Comparison of ENCODE assay signal across 8 cellular contexts in genomic region chr16:81478876-81479496, GRCh38. TPM values are rescaled to one million over a fixed set of nuclear protein-coding genes. Genes with fewer than 3 reads are reported as not detected.
A peak's percentile ranks its signal among the peaks of the same experiment; 100 is the strongest.
DNase-seq lines count a peak whose midpoint lies in the region; ATAC-seq and TF ChIP-seq lines count a peak whose summit lies in the region.

No MANE protein-coding gene starts in this region.

- H3K4me1 Mint-ChIP-seq in effector memory CD8-positive, alpha-beta T cell (ENCODE audit: low read depth in 2 of 2): peaks cover 79 to 80% of the 10 kb centered on the region in 2 donors

- no peak for TF ChIP-seq POLR2A in gastrocnemius medialis (IDR thresholded peaks at IDR 0.05)

- H3K4me3 ChIP-seq in gastrocnemius medialis (no peak overlapping the region), foreskin fibroblast (ENCODE audit: low read depth in 1 of 2, low read length in 2 of 2) (no peak overlapping the region)

- H3K4me1 ChIP-seq in gastrocnemius medialis: peaks cover 0 to 3% of the 10 kb centered on the region in 2 donors

- TF ChIP-seq CTCF in gastrocnemius medialis (IDR thresholded peaks at IDR 0.05 in 4 of 5, conservative IDR thresholded peaks at IDR 0.05 in 1 of 5) (no peak), foreskin fibroblast (IDR thresholded peaks at IDR 0.05; ENCODE audit: low read depth, low read length) (no peak)

- ATAC-seq in GM19452 (IDR thresholded peaks at IDR 0.05; ENCODE audit: unreplicated experiment): peak; percentile 52
- peak; percentile 35 for ATAC-seq in HG03565 (IDR thresholded peaks at IDR 0.05; ENCODE audit: unreplicated experiment)
- peak; percentile 50 for ATAC-seq in effector memory CD8-positive, alpha-beta T cell (replicated peaks)
- peak in 1 of 2 donors; percentile 56 for ATAC-seq in gastrocnemius medialis

- DNase-seq in CD1c-positive myeloid dendritic cell (ENCODE audit: extremely low spot score) (peak; percentile 89), gastrocnemius medialis (peak; percentile 39 to 45), foreskin fibroblast (no peak), NCI-H1694 treated with DMSO at 0.1 percent for 48 hours (lab: John Stamatoyannopoulos, UW) (no peak)
- DNase-seq in effector memory CD8-positive, alpha-beta T cell: no peak
- DNase-seq in stimulated activated CD4-positive, alpha-beta T cell treated with anti-CD3 and anti-CD28 coated beads, Interleukin-2, amount 100 ng/mL, for 48 hours: no peak

- no peaks in the 10 kb centered on the region for H3K9me3 ChIP-seq in gastrocnemius medialis

- in situ Hi-C loops in gastrocnemius medialis (cut with MboI; ENCODE audit: low sequenced_read_pairs in 4 of 4): no loop called here

- H3K36me3 Mint-ChIP-seq in effector memory CD8-positive, alpha-beta T cell (ENCODE audit: insufficient read depth): peaks cover 73% of the 10 kb centered on the region

- peak overlapping the region in 3 of 4 donors; percentile 39 to 48 (median 41) for H3K27ac ChIP-seq in gastrocnemius medialis

- peak overlapping the region; percentile 74 to 91 for H3K27ac Mint-ChIP-seq in effector memory CD8-positive, alpha-beta T cell

- no peaks in the 10 kb centered on the region for H3K36me3 ChIP-seq in gastrocnemius medialis

- intact Hi-C loops in gastrocnemius medialis (cut with DNase I; ENCODE audit: low total_unique reads): no loop called here

- H3K27me3 ChIP-seq in gastrocnemius medialis: no peaks in the 10 kb centered on the region

- H3K9me3 Mint-ChIP-seq in effector memory CD8-positive, alpha-beta T cell: peaks cover 0 to 6% of the 10 kb centered on the region in 2 donors

- H3K27me3 Mint-ChIP-seq in effector memory CD8-positive, alpha-beta T cell: no peaks in the 10 kb centered on the region

- H3K4me3 Mint-ChIP-seq in effector memory CD8-positive, alpha-beta T cell: peak overlapping the region; percentile 57 to 58

RNA-seq across cellular contexts. Expression of gene CMIP, which starts 34.4 kb away (rescaled TPM):
- total RNA-seq in gastrocnemius medialis: 1 to 10 TPM in 3 of 4 donors, under 1 TPM in 1; 0.90 to 5.1 (median 2.7) TPM

Comparison
In these comparisons a context has a peak if more than half of its experiments do, and no peak if none do; other contexts are left out.
1. DNase-seq: peak in CD1c-positive myeloid dendritic cell (single experiment) and gastrocnemius medialis (2 of 2); none in effector memory CD8-positive, alpha-beta T cell (0 of 3), foreskin fibroblast (0 of 2), NCI-H1694 treated with DMSO at 0.1 percent for 48 hours (single experiment) and stimulated activated CD4-positive, alpha-beta T cell treated with anti-CD3 and anti-CD28 coated beads, Interleukin-2, amount 100 ng/mL, for 48 hours (0 of 2).